Comparison of ENCODE assay signal across 20 cellular contexts in genomic region chr2:201464547-201464946, GRCh38. TPM values are rescaled to one million over a fixed set of nuclear protein-coding genes. Genes with fewer than 3 reads are reported as not detected.
DNase-seq lines count a peak whose midpoint lies in the region; ATAC-seq, FAIRE-seq and TF ChIP-seq lines count a peak whose summit lies in the region.
"Had no signal": no experiment of that assay in that cellular context is flagged by ENCODE, and none has a peak within 500 bp of the region (broad histone marks: within the 10 kb centered on the region; RNA-seq: fewer than 3 reads in every experiment).

No MANE protein-coding gene starts in this region.

- no peak overlapping the region for H2BK5ac ChIP-seq in IMR-90 (ENCODE audit: low read depth, low read length, poor library complexity, severe bottlenecking)

- H3K27me3 ChIP-seq in IMR-90 (ENCODE audit: control insufficient read depth, insufficient read depth, low read length) (no peaks in the 10 kb centered on the region), ascending aorta (no peaks in the 10 kb centered on the region), mucosa of rectum (ENCODE audit: control insufficient read depth in 2 of 2, insufficient read depth in 2 of 2, low read length in 2 of 2) (no peaks in the 10 kb centered on the region)
- H3K27me3 ChIP-seq: BLaER1 had no signal

- TF ChIP-seq CTCF in IMR-90 (conservative IDR thresholded peaks at IDR 0.05; ENCODE audit: low read depth, low read length), result no peak
- TF ChIP-seq CTCF in ascending aorta (IDR thresholded peaks at IDR 0.05), result no peak
- TF ChIP-seq CTCF in D721Med (IDR thresholded peaks at IDR 0.05; ENCODE audit: insufficient read depth, missing control alignments), result no peak

- no peak overlapping the region for H2AFZ ChIP-seq in IMR-90 (replicated peaks; ENCODE audit: low read length, poor library complexity)

- H3K4me2 ChIP-seq in IMR-90 (ENCODE audit: low read depth, low read length), result no peak overlapping the region
- H3K4me2 ChIP-seq: BLaER1 had no signal

- WGBS in IMR-90 (ENCODE audit: extremely low coverage in 2 of 2, insufficient read length in 1 of 2), 2 experiments, result no CpG with 5 or more reads among the region's 1 CpG

- intact Hi-C loops in IMR-90 (cut with micrococcal nuclease) (no loop called here), ascending aorta (cut with DNase I) (no loop called here)

- ATAC-seq in IMR-90 (ENCODE audit: low read depth) (no peak), GM18511 (IDR thresholded peaks at IDR 0.05; ENCODE audit: unreplicated experiment) (no peak)

- no peaks in the 10 kb centered on the region for H4K20me1 ChIP-seq in IMR-90 (ENCODE audit: insufficient read depth, low read length)
- H4K20me1 ChIP-seq: BLaER1 had no signal

- no peak overlapping the region for H3K4ac ChIP-seq in IMR-90 (ENCODE audit: low read depth, low read length)

- no TSS peak for BruUV-seq in IMR-90 (replicated peaks; lab: Mats Ljungman, UMichigan)

- H3K18ac ChIP-seq in IMR-90 (ENCODE audit: low read depth, low read length), result no peak overlapping the region

- H3K9ac ChIP-seq in IMR-90 (ENCODE audit: low read depth, low read length) (no peak overlapping the region), mucosa of rectum (ENCODE audit: low read depth in 1 of 2, low read length in 2 of 2) (no peak overlapping the region)
- H3K9ac ChIP-seq: BLaER1 had no signal

- no peak for TF ChIP-seq RAD21 in IMR-90 (IDR thresholded peaks at IDR 0.05; ENCODE audit: low read length)

- peaks cover 2% of the 10 kb centered on the region; the same call in 1 of the 2 replicates for H3K9me1 ChIP-seq in IMR-90 (ENCODE audit: insufficient read depth, low read length)

- CTCF ChIA-PET in IMR-90 (lab: Yijun Ruan, JAX), result no interaction called here

- no peak overlapping the region for H2BK20ac ChIP-seq in IMR-90 (ENCODE audit: low read depth, low read length)

- dilution Hi-C loops in IMR-90 (cut with HindIII; ENCODE audit: low sequenced_read_pairs, unreplicated experiment), result no loop called here

- H4K91ac ChIP-seq in IMR-90 (ENCODE audit: insufficient read depth, low read depth, low read length), result no peak overlapping the region

- no peak for DNase-seq in IMR-90
- DNase-seq in ascending aorta (ENCODE audit: low spot score in 2 of 2), result no peak
- no peak for DNase-seq in substantia nigra (lab: John Stamatoyannopoulos, UW)
- DNase-seq in effector CD4-positive, alpha-beta T cell, result no peak
- no peak for DNase-seq in pons (ENCODE audit: low spot score)
- no peak for DNase-seq in D721Med (ENCODE audit: insufficient read length, low spot score)
- DNase-seq: CD8-positive, alpha-beta memory T cell; KBM-7; NCI-H1417; NCI-H187; NCI-H226; NCI-H524; NCI-H82; OCI-M1; SHP77 had no signal

- no peak overlapping the region for H4K5ac ChIP-seq in IMR-90 (ENCODE audit: low read depth, low read length)

- H3K4me3 ChIP-seq in IMR-90 (ENCODE audit: insufficient read depth, low read depth, low read length) (no peak overlapping the region), ascending aorta (no peak overlapping the region), mucosa of rectum (ENCODE audit: low read length in 2 of 2) (no peak overlapping the region)
- H3K4me3 ChIP-seq: BLaER1 had no signal

- in situ Hi-C loops in IMR-90 (cut with MboI; ENCODE audit: low sequenced_read_pairs), result no loop called here

- no peak for TF ChIP-seq POLR2A in IMR-90 (IDR thresholded peaks at IDR 0.05; ENCODE audit: low read depth, low read length)

- no peak overlapping the region for H2BK15ac ChIP-seq in IMR-90 (ENCODE audit: low read depth, low read length)

- H3K79me1 ChIP-seq in IMR-90 (ENCODE audit: low read depth in 1 of 2, low read length in 2 of 2), result peaks cover 3 to 15% of the 10 kb centered on the region in 2 experiments; a peak in 2 of 4 replicates

- H3K56ac ChIP-seq in IMR-90 (ENCODE audit: extremely low read depth, insufficient read depth, low read length), result no peak overlapping the region

- no peak overlapping the region for H3K23ac ChIP-seq in IMR-90 (ENCODE audit: low read depth, low read length)

- H2AK9ac ChIP-seq in IMR-90 (replicated peaks; ENCODE audit: low read depth, low read length, poor library complexity), result peak overlapping the region; percentile 30

- H3K4me1 ChIP-seq in IMR-90 (ENCODE audit: control insufficient read depth, insufficient read depth, low read length) (peaks cover 18% of the 10 kb centered on the region), ascending aorta (no peaks in the 10 kb centered on the region), mucosa of rectum (ENCODE audit: control insufficient read depth in 2 of 2, insufficient read depth in 2 of 2, low read length in 2 of 2) (peaks cover 26 to 31% of the 10 kb centered on the region in 2 donors)
- H3K4me1 ChIP-seq: BLaER1 had no signal

- no peak overlapping the region for H3K14ac ChIP-seq in IMR-90 (replicated peaks; ENCODE audit: low read depth, low read length)

- no peak overlapping the region for H2AK5ac ChIP-seq in IMR-90 (ENCODE audit: low read depth, low read length)

- H3K27ac ChIP-seq in IMR-90 (ENCODE audit: insufficient read depth, low read length), result no peak overlapping the region
- peak overlapping the region; percentile 4 to 55 for H3K27ac ChIP-seq in ascending aorta
- H3K27ac ChIP-seq in mucosa of rectum (ENCODE audit: low read depth in 2 of 2, low read length in 2 of 2), result peak overlapping the region; percentile 81 to 93
- H3K27ac ChIP-seq in substantia nigra (ENCODE audit: low read depth, low read length, poor library complexity, severe bottlenecking), result peak overlapping the region; percentile 33
- H3K27ac ChIP-seq: BLaER1 had no signal

- POLR2A ChIA-PET in IMR-90 (lab: Charles Lee; ENCODE audit: unreplicated experiment), result no interaction called here

- no peak for FAIRE-seq in D721Med (lab: Jason Lieb, UNC)
- FAIRE-seq: GM12892, GM18507 had no signal

- H3K36me3 ChIP-seq in IMR-90 (ENCODE audit: control insufficient read depth, insufficient read depth, low read length), result peaks cover 9% of the 10 kb centered on the region
- H3K36me3 ChIP-seq in ascending aorta, result peaks cover 31 to 66% of the 10 kb centered on the region in 2 donors
- peaks cover 35 to 37% of the 10 kb centered on the region in 2 donors for H3K36me3 ChIP-seq in mucosa of rectum (ENCODE audit: control insufficient read depth in 2 of 2, insufficient read depth in 2 of 2, low read length in 2 of 2)

- H3K9me3 ChIP-seq in IMR-90 (ENCODE audit: control insufficient read depth, insufficient read depth, low read length), result peaks cover 2% of the 10 kb centered on the region; the same call in 1 of the 2 replicates
- no peaks in the 10 kb centered on the region for H3K9me3 ChIP-seq in ascending aorta
- H3K9me3 ChIP-seq in mucosa of rectum (ENCODE audit: control insufficient read depth in 2 of 2, low read length in 2 of 2), result no peaks in the 10 kb centered on the region

- no peak overlapping the region for H4K8ac ChIP-seq in IMR-90 (ENCODE audit: low read depth in 2 of 2, low read length in 2 of 2)

- no peak overlapping the region for H2BK120ac ChIP-seq in IMR-90 (ENCODE audit: low read depth, low read length)

TF ChIP-seq in IMR-90, 13 proteins besides CTCF, POLR2A, EP300 and RAD21:
- TF ChIP-seq RFX5 (IDR thresholded peaks at IDR 0.05; ENCODE audit: low read depth, low read length) (no peak), MAFK (IDR thresholded peaks at IDR 0.05; ENCODE audit: low read depth, low read length) (no peak), CHD1 (IDR thresholded peaks at IDR 0.05; ENCODE audit: low read depth, low read length) (no peak), MAZ (IDR thresholded peaks at IDR 0.05; ENCODE audit: borderline replicate concordance, low read depth, low read length) (no peak), BHLHE40 (IDR thresholded peaks at IDR 0.05; ENCODE audit: low read depth, low read length) (no peak), RCOR1 (IDR thresholded peaks at IDR 0.05; ENCODE audit: insufficient replicate concordance, low read length) (no peak)

RNA-seq across cellular contexts. Expression of gene STRADB, which starts 13.0 kb away (rescaled TPM):
- total RNA-seq in IMR-90 (2012; rRNA removed), result 31.5 and 32.5 TPM in 2 replicates
- 11.4 and 14.9 TPM in 2 replicates for polyA plus RNA-seq in IMR-90 (2012; rRNA removed)
- polyA plus RNA-seq in IMR-90 (2012; cell fraction: cytosol; rRNA removed), result 6.5 and 8.2 TPM in 2 replicates
- polyA plus RNA-seq in IMR-90 (2012; cell fraction: nucleus; rRNA removed; ENCODE audit: low replicate concordance), result 8.4 and 22.6 TPM in 2 replicates
- total RNA-seq in ascending aorta, result 22.8 TPM

RNA-seq across cellular contexts. Expression of gene TRAK2, which starts 13.3 kb away (rescaled TPM):
- total RNA-seq in IMR-90 (2012; rRNA removed) (48.9 and 65.4 TPM in 2 replicates), ascending aorta (40.3 TPM)
- 10.7 and 13.1 TPM in 2 replicates for polyA plus RNA-seq in IMR-90 (2012; rRNA removed)
- 4.0 and 4.2 TPM in 2 replicates for polyA plus RNA-seq in IMR-90 (2012; cell fraction: cytosol; rRNA removed)
- polyA plus RNA-seq in IMR-90 (2012; cell fraction: nucleus; rRNA removed; ENCODE audit: low replicate concordance), result 3.1 and 15.3 TPM in 2 replicates
